32 cellular contexts compared by ENCODE assay signal in the genomic region with DNA sequence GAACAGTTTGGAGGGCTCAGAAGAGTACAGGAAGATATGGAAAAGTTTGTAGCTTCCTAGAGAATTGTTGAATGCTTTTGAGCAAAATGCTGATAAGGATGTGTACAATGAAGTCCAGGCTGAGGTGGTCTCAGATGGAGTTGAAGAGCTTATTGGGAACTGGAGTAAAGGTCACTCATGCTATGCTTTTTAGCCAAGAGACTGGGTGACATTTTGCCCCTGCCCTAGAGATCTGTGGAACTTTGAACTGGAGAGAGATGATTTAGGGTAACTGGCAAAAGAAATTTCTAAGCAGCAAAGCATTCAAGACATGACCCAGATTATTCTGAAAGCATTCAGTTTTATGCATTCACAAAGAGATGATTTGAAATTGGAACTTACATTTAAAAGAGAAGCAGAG. TPM values are rescaled to one million over a fixed set of nuclear protein-coding genes. Genes with fewer than 3 reads are reported as not detected.
"Had no signal": no experiment of that assay in that cellular context is flagged by ENCODE, and none has a peak within 500 bp of the region (broad histone marks: within the 10 kb centered on the region; RNA-seq: fewer than 3 reads in every experiment).

No MANE protein-coding gene starts in this region.

- H3K4me1 ChIP-seq: stomach, suprapubic skin, testis, tibial artery, tibial nerve, transverse colon, upper lobe of left lung, upper lobe of right lung, uterus, vagina had no signal

- H3K4me1 Mint-ChIP-seq: stimulated activated effector memory CD8-positive, alpha-beta T cell treated with anti-CD3 and anti-CD28 coated beads, Interleukin-12 subunit alpha, Interleukin-12 subunit beta, amount 100 ng/mL, for 72 hours; stimulated activated memory B cell treated with anti-CD40 and anti-IgM and Interleukin-4, amounts not matched to agents 10 μg/mL and 1 μg/mL and 100 μg/mL, for 72 hours; stimulated activated naive B cell treated with anti-CD40 and anti-IgM and Interleukin-4, amounts not matched to agents 10 μg/mL and 1 μg/mL and 100 μg/mL, for 72 hours; stimulated activated naive CD8-positive, alpha-beta T cell treated with anti-CD3 and anti-CD28 coated beads, Interleukin-15, amount 100 ng/mL, for 72 hours had no signal

- H3K4me3 Mint-ChIP-seq: stimulated activated effector memory CD8-positive, alpha-beta T cell treated with anti-CD3 and anti-CD28 coated beads, Interleukin-12 subunit alpha, Interleukin-12 subunit beta, amount 100 ng/mL, for 72 hours; stimulated activated memory B cell treated with anti-CD40 and anti-IgM and Interleukin-4, amounts not matched to agents 10 μg/mL and 1 μg/mL and 100 μg/mL, for 72 hours; stimulated activated naive B cell treated with anti-CD40 and anti-IgM and Interleukin-4, amounts not matched to agents 10 μg/mL and 1 μg/mL and 100 μg/mL, for 72 hours; stimulated activated naive CD8-positive, alpha-beta T cell treated with anti-CD3 and anti-CD28 coated beads, Interleukin-15, amount 100 ng/mL, for 72 hours; stimulated activated naive CD8-positive, alpha-beta T cell treated with anti-CD3 and anti-CD28 coated beads, Interleukin-15, Interleukin-2, amounts not matched to agents 100 ng/mL and 50 ng/mL, for 24 hours; type B pancreatic cell had no signal

- H3K27ac ChIP-seq: stomach, suprapubic skin, testis, thoracic aorta, thyroid gland, tibial artery, tibial nerve, transverse colon, upper lobe of left lung, upper lobe of right lung, uterus, vagina had no signal

- H3K27me3 Mint-ChIP-seq: type B pancreatic cell had no signal

- H3K9me3 Mint-ChIP-seq: stimulated activated effector memory CD8-positive, alpha-beta T cell treated with anti-CD3 and anti-CD28 coated beads, Interleukin-12 subunit alpha, Interleukin-12 subunit beta, amount 100 ng/mL, for 72 hours had no signal

- H3K36me3 ChIP-seq: stomach, suprapubic skin, thoracic aorta, thyroid gland, tibial artery, tibial nerve, transverse colon, upper lobe of left lung, upper lobe of right lung, uterus, vagina had no signal

- ATAC-seq: stimulated activated effector memory CD8-positive, alpha-beta T cell treated with anti-CD3 and anti-CD28 coated beads, Interleukin-12 subunit alpha, Interleukin-12 subunit beta, amount 100 ng/mL, for 72 hours; stimulated activated memory B cell treated with anti-CD40 and anti-IgM and Interleukin-4, amounts not matched to agents 10 μg/mL and 1 μg/mL and 100 μg/mL, for 72 hours; stimulated activated naive B cell treated with anti-CD40 and anti-IgM and Interleukin-4, amounts not matched to agents 10 μg/mL and 1 μg/mL and 100 μg/mL, for 72 hours; stimulated activated naive CD8-positive, alpha-beta T cell treated with anti-CD3 and anti-CD28 coated beads, Interleukin-15, amount 100 ng/mL, for 72 hours; stimulated activated naive CD8-positive, alpha-beta T cell treated with anti-CD3 and anti-CD28 coated beads, Interleukin-15, Interleukin-2, amounts not matched to agents 100 U/mL and 50 U/mL, for 24 hours; upper lobe of right lung had no signal

- H3K9me3 ChIP-seq: suprapubic skin, testis, thoracic aorta, thyroid gland, tibial artery, tibial nerve, transverse colon, upper lobe of left lung, upper lobe of right lung, uterus, vagina had no signal

- H3K27ac Mint-ChIP-seq: stimulated activated effector memory CD8-positive, alpha-beta T cell treated with anti-CD3 and anti-CD28 coated beads, Interleukin-12 subunit alpha, Interleukin-12 subunit beta, amount 100 ng/mL, for 72 hours; stimulated activated memory B cell treated with anti-CD40 and anti-IgM and Interleukin-4, amounts not matched to agents 10 μg/mL and 1 μg/mL and 100 μg/mL, for 72 hours; stimulated activated naive B cell treated with anti-CD40 and anti-IgM and Interleukin-4, amounts not matched to agents 10 μg/mL and 1 μg/mL and 100 μg/mL, for 72 hours; stimulated activated naive CD8-positive, alpha-beta T cell treated with anti-CD3 and anti-CD28 coated beads, Interleukin-15, amount 100 ng/mL, for 72 hours; stimulated activated naive CD8-positive, alpha-beta T cell treated with anti-CD3 and anti-CD28 coated beads, Interleukin-15, Interleukin-2, amounts not matched to agents 100 ng/mL and 50 ng/mL, for 24 hours; type B pancreatic cell had no signal

- H3K4me3 ChIP-seq: stomach, suprapubic skin, testis, thoracic aorta, thyroid gland, tibial artery, tibial nerve, transverse colon, upper lobe of left lung, upper lobe of right lung, uterus, vagina had no signal

- DNase-seq: stimulated activated CD4-positive, alpha-beta T cell treated with anti-CD3 and anti-CD28 coated beads, Interleukin-2, amount 100 ng/mL, for 48 hours; stimulated activated CD4-positive, alpha-beta T cell treated with anti-CD3 and anti-CD28 coated beads, Interleukin-4, amount 100 ng/mL, for 1 hour; stimulated activated CD4-positive, alpha-beta T cell treated with anti-CD3 and anti-CD28 coated beads, Interleukin-4, amount 100 ng/mL, for 24 hours; stimulated activated CD4-positive, alpha-beta T cell treated with anti-CD3 and anti-CD28 coated beads, Interleukin-4, amount 100 ng/mL, for 4 hours; stimulated activated CD8-positive, alpha-beta memory T cell treated with anti-CD3 and anti-CD28 coated beads, Interleukin-4, amount 100 ng/mL, for 48 hours; stimulated activated naive B cell treated with anti-CD40 and anti-IgM and Interleukin-4, amounts not matched to agents 10 μg/mL and 1 μg/mL and 100 μg/mL, for 72 hours; stimulated activated naive CD4-positive, alpha-beta T cell; stimulated activated naive CD4-positive, alpha-beta T cell treated with Interleukin-2 at 50 U/mL for 16 hours; stimulated activated naive CD8-positive, alpha-beta T cell treated with anti-CD3 and anti-CD28 coated beads, Interleukin-15, amount 100 ng/mL, for 72 hours; stimulated activated naive CD8-positive, alpha-beta T cell treated with anti-CD3 and anti-CD28 coated beads, Interleukin-15, Interleukin-2, amounts not matched to agents 100 U/mL and 50 U/mL, for 24 hours; stomach; substantia nigra; testis; thyroid gland; tibial artery; transverse colon; trophoblast cell; upper lobe of left lung; upper lobe of right lung; uterus had no signal

- H3K27me3 ChIP-seq: stomach, suprapubic skin, testis, thyroid gland, tibial artery, tibial nerve, transverse colon, upper lobe of left lung, upper lobe of right lung, uterus, vagina had no signal

- H3K36me3 Mint-ChIP-seq: stimulated activated effector memory CD8-positive, alpha-beta T cell treated with anti-CD3 and anti-CD28 coated beads, Interleukin-12 subunit alpha, Interleukin-12 subunit beta, amount 100 ng/mL, for 72 hours; type B pancreatic cell had no signal

RNA-seq across cellular contexts. Expression of gene CABP2, which starts 27.9 kb away (rescaled TPM):
- total RNA-seq: stomach, subcutaneous adipose tissue, suprapubic skin, temporal lobe, testis, thoracic aorta, thyroid gland, tibial nerve, transverse colon, upper lobe of left lung, upper lobe of right lung, ureter, urinary bladder, uterus, vagina had no signal
- polyA plus RNA-seq: stomach, urinary bladder had no signal
